ENCODE assay signal across 24 cellular contexts in genomic region chr1:95048332-95048731, GRCh38.
"Had no signal": no experiment of that assay in that cellular context is flagged by ENCODE, and none has a peak within 500 bp of the region (broad histone marks: within the 10 kb centered on the region; RNA-seq: fewer than 3 reads in every experiment).

No MANE protein-coding gene starts in this region.

- FAIRE-seq: endothelial cell of umbilical vein, urothelium cell line had no signal

- ATAC-seq: gastrocnemius medialis; left ventricle myocardium superior; naive thymus-derived CD8-positive, alpha-beta T cell; stimulated activated memory B cell treated with anti-CD40 and anti-IgM and Interleukin-4, amounts not matched to agents 10 μg/mL and 1 μg/mL and 100 μg/mL, for 72 hours; stimulated activated naive CD8-positive, alpha-beta T cell treated with anti-CD3 and anti-CD28 coated beads, Interleukin-15, Interleukin-2, amounts not matched to agents 100 U/mL and 50 U/mL, for 24 hours had no signal

- H3K27ac ChIP-seq: coronary artery, esophagus muscularis mucosa, gastrocnemius medialis, prostate gland, right atrium auricular region, sigmoid colon, testis, tibial artery, upper lobe of left lung had no signal

- H3K27me3 ChIP-seq: esophagus muscularis mucosa, gastrocnemius medialis, right atrium auricular region, sigmoid colon, testis, tibial artery, upper lobe of left lung had no signal

- H3K27me3 Mint-ChIP-seq: naive thymus-derived CD8-positive, alpha-beta T cell; stimulated activated memory B cell treated with anti-CD40 and anti-IgM and Interleukin-4, amounts not matched to agents 10 μg/mL and 1 μg/mL and 100 μg/mL, for 72 hours had no signal

- H3K9me3 Mint-ChIP-seq: naive thymus-derived CD8-positive, alpha-beta T cell; nephron progenitor cell; stimulated activated memory B cell treated with anti-CD40 and anti-IgM and Interleukin-4, amounts not matched to agents 10 μg/mL and 1 μg/mL and 100 μg/mL, for 72 hours had no signal

- H3K4me3 Mint-ChIP-seq: naive thymus-derived CD8-positive, alpha-beta T cell; nephron progenitor cell; stimulated activated memory B cell treated with anti-CD40 and anti-IgM and Interleukin-4, amounts not matched to agents 10 μg/mL and 1 μg/mL and 100 μg/mL, for 72 hours had no signal

- H3K27ac Mint-ChIP-seq: naive thymus-derived CD8-positive, alpha-beta T cell; nephron progenitor cell; stimulated activated memory B cell treated with anti-CD40 and anti-IgM and Interleukin-4, amounts not matched to agents 10 μg/mL and 1 μg/mL and 100 μg/mL, for 72 hours had no signal

- H3K36me3 Mint-ChIP-seq: stimulated activated memory B cell treated with anti-CD40 and anti-IgM and Interleukin-4, amounts not matched to agents 10 μg/mL and 1 μg/mL and 100 μg/mL, for 72 hours had no signal

- H3K4me1 ChIP-seq: gastrocnemius medialis, prostate gland, sigmoid colon, tibial artery had no signal

- H3K4me3 ChIP-seq: coronary artery, esophagus muscularis mucosa, gastrocnemius medialis, lung, prostate gland, right atrium auricular region, sigmoid colon, testis, tibial artery, upper lobe of left lung had no signal

- DNase-seq: dermis blood vessel endothelial cell; effector memory CD4-positive, alpha-beta T cell; gastrocnemius medialis; kidney; left ventricle myocardium superior; mesendoderm; midbrain; naive thymus-derived CD8-positive, alpha-beta T cell; nephron progenitor cell; nucleus accumbens; sigmoid colon; stimulated activated CD4-positive, alpha-beta T cell treated with anti-CD3 and anti-CD28 coated beads, Interleukin-4, amount 100 ng/mL, for 4 hours; stimulated activated naive CD8-positive, alpha-beta T cell treated with anti-CD3 and anti-CD28 coated beads, Interleukin-15, Interleukin-2, amounts not matched to agents 100 U/mL and 50 U/mL, for 24 hours; testis; tibial artery; upper lobe of left lung had no signal

- H3K9me3 ChIP-seq: esophagus muscularis mucosa, gastrocnemius medialis, prostate gland, right atrium auricular region, sigmoid colon, testis, tibial artery, upper lobe of left lung had no signal

- H3K36me3 ChIP-seq: esophagus muscularis mucosa, gastrocnemius medialis, prostate gland, right atrium auricular region, sigmoid colon, tibial artery, upper lobe of left lung had no signal

- H3K4me1 Mint-ChIP-seq: naive thymus-derived CD8-positive, alpha-beta T cell; nephron progenitor cell; stimulated activated memory B cell treated with anti-CD40 and anti-IgM and Interleukin-4, amounts not matched to agents 10 μg/mL and 1 μg/mL and 100 μg/mL, for 72 hours had no signal
